ENCODE assay signal across 12 cellular contexts in genomic region chr2:122203523-122203922, GRCh38.
DNase-seq lines count a peak whose midpoint lies in the region; TF ChIP-seq lines count a peak whose summit lies in the region.
"Had no signal": no experiment of that assay in that cellular context is flagged by ENCODE, and none has a peak within 500 bp of the region (broad histone marks: within the 10 kb centered on the region; RNA-seq: fewer than 3 reads in every experiment).

No MANE protein-coding gene starts in this region.

- H3K4me1 Mint-ChIP-seq in nephron: peaks cover 45% of the 10 kb centered on the region
- H3K4me1 Mint-ChIP-seq: endodermal cell had no signal

- peak overlapping the region in 2 of 3 experiments; percentile 81 to 83 for H3K27ac Mint-ChIP-seq in nephron
- H3K27ac Mint-ChIP-seq: endodermal cell had no signal

- peaks cover 2% of the 10 kb centered on the region for H3K27me3 Mint-ChIP-seq in nephron (ENCODE audit: low read depth)

- H3K9me3 Mint-ChIP-seq in nephron: peaks cover 3% of the 10 kb centered on the region
- H3K9me3 Mint-ChIP-seq: endodermal cell had no signal

- no peak overlapping the region for H3K4me3 Mint-ChIP-seq in nephron
- H3K4me3 Mint-ChIP-seq: endodermal cell had no signal

- peak in 2 of 3 experiments; percentile 5 to 24 for TF ChIP-seq CTCF in nephron (IDR thresholded peaks at IDR 0.05; ENCODE audit: unreplicated experiment in 3 of 3)

- H3K36me3 Mint-ChIP-seq in nephron (ENCODE audit: low read depth): no peaks in the 10 kb centered on the region

- DNase-seq in EL (peak; percentile 42), NCI-H226 (peak; percentile 81), dermis blood vessel endothelial cell (peak; percentile 34), globus pallidus (ENCODE audit: low spot score) (no peak), DMS114 treated with DMSO at 0.1 percent for 48 hours (lab: John Stamatoyannopoulos, UW; ENCODE audit: unreplicated experiment) (no peak), cerebellar cortex (ENCODE audit: low spot score) (no peak), NCI-H2029 (lab: John Stamatoyannopoulos, UW) (no peak)
- DNase-seq: activated effector memory CD4-positive, alpha-beta T cell treated with Interleukin-2 at 50 U/mL for 16 hours; endodermal cell; NK-92 treated with Interleukin-12 subunit alpha and Interleukin-12 subunit beta, amount 100 ng/mL, for 24 hours; retina had no signal

Comparison
In these comparisons a context has a peak if more than half of its experiments do, and no peak if none do; other contexts are left out.
1. DNase-seq: peak in EL (single experiment), NCI-H226 (single experiment) and dermis blood vessel endothelial cell (single experiment); none in globus pallidus (single experiment), DMS114 treated with DMSO at 0.1 percent for 48 hours (single experiment), cerebellar cortex (single experiment) and NCI-H2029 (single experiment).